Comparison of ENCODE assay signal across 30 cellular contexts in genomic region chr13:100545684-100546061, GRCh38.
"Had no signal": no experiment of that assay in that cellular context is flagged by ENCODE, and none has a peak within 500 bp of the region (broad histone marks: within the 10 kb centered on the region; RNA-seq: fewer than 3 reads in every experiment).

No MANE protein-coding gene starts in this region.

- H3K4me1 ChIP-seq: colonic mucosa had no signal

- ATAC-seq: activated CD4-positive, CD25-positive, alpha-beta regulatory T cell treated with anti-CD3 and anti-CD28 coated beads, Interleukin-2, amount 50 U/mL, for 24 hours; activated naive CD8-positive, alpha-beta T cell treated with anti-CD3 and anti-CD28 coated beads, Interleukin-2, amount 50 U/mL, for 24 hours; activated T-helper 17 cell treated with anti-CD3 and anti-CD28 coated beads, Interleukin-2, amount 50 U/mL, for 72 hours; foreskin keratinocyte; naive thymus-derived CD4-positive, alpha-beta T cell; stimulated activated naive B cell treated with anti-CD40 and anti-IgM and Interleukin-4, amounts not matched to agents 10 μg/mL and 1 μg/mL and 100 μg/mL, for 72 hours had no signal

- H3K4me3 ChIP-seq: colonic mucosa, dorsolateral prefrontal cortex, heart right ventricle, prostate gland, smooth muscle cell, stomach, suprapubic skin, tibial artery, upper lobe of right lung had no signal

- H3K9me3 ChIP-seq: colonic mucosa, heart right ventricle, prostate gland, SK-N-SH, stomach, suprapubic skin, tibial artery, upper lobe of right lung had no signal

- H3K27ac ChIP-seq: colonic mucosa, foreskin keratinocyte, heart right ventricle, suprapubic skin, tibial artery, upper lobe of right lung, WERI-Rb-1 had no signal

- DNase-seq: activated CD4-positive, alpha-beta memory T cell treated with anti-CD3 and anti-CD28 coated beads for 36 hours; activated CD4-positive, alpha-beta T cell treated with anti-CD3 and anti-CD28 coated beads, Interleukin-2, amount 10 ng/mL, durations not matched to agents 24 days and 14 days; activated CD8-positive, alpha-beta memory T cell treated with anti-CD3 and anti-CD28 coated beads, Interleukin-2, amount 50 U/mL, for 4 hours; activated naive CD8-positive, alpha-beta T cell treated with anti-CD3 and anti-CD28 coated beads, Interleukin-2, amount 50 U/mL, for 24 hours; activated T-cell treated with anti-CD3 and anti-CD28 coated beads, Interleukin-2, amount 50 U/mL, for 24 hours; colonic mucosa; dorsolateral prefrontal cortex; effector memory CD4-positive, alpha-beta T cell; erythroblast; foreskin keratinocyte; heart right ventricle; kidney glomerular epithelial cell; left ventricle myocardium superior; mammary epithelial cell; naive thymus-derived CD4-positive, alpha-beta T cell; retina; SK-N-SH; stimulated activated CD4-positive, alpha-beta T cell treated with anti-CD3 and anti-CD28 coated beads, Interleukin-1b, Interleukin-23, amount 100 ng/mL, for 48 hours; stimulated activated naive B cell treated with anti-CD40 and anti-IgM and Interleukin-4, amounts not matched to agents 10 μg/mL and 1 μg/mL and 100 μg/mL, for 72 hours; stomach; SW 1271; T-helper 9 cell; upper lobe of right lung; WERI-Rb-1 had no signal

- H3K27me3 ChIP-seq: colonic mucosa, dorsolateral prefrontal cortex, foreskin keratinocyte, heart right ventricle, stomach, suprapubic skin, tibial artery, upper lobe of right lung had no signal

- H3K36me3 ChIP-seq: colonic mucosa, heart right ventricle, prostate gland, stomach, suprapubic skin, tibial artery, upper lobe of right lung, WERI-Rb-1 had no signal
